ENCODE assay signal across 8 cellular contexts in the genomic region with DNA sequence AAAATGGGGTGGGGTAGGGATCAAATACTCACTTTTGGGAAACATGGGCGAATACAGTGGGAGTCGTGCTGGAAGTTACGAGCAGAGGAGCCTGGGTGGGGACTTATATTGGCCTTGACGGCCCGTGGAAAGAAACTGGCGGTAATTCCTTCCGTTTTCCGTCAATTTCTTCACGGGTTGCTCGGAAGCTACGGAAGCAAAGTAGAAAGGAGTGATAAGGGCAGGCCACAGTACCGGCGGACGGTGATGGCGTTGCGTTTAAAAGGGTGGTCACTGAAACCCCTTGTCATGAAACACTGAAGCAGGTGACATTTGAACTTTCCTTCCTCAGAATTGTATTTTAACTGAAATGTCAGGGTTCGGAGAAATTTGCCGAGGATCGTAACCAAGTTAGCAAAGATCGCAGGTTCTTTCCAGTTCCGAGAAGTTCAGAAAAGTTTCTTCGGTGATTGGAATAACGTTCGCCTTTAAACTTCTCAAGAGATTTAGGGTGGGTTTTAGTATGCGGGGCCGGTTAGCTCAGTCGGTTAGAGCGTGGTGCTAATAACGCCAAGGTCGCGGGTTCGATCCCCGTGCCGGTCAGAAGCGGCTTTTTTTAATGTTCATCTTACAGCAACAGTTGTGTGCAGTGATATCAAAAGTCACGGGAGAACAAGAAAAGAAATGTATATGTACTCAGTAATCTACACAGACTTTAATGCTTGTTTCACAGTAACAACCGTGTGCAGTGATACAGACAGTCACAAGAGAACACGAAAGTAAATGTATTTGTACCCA.
DNase-seq lines count a peak whose midpoint lies in the region; ATAC-seq, FAIRE-seq and TF ChIP-seq lines count a peak whose summit lies in the region.
"Not testable (repeated sequence)": the region's sequence is repeated elsewhere in the genome, so short reads cannot be mapped to it uniquely, and the experiment has no call there.

No MANE protein-coding gene starts in this region.

- not testable (repeated sequence) for H3K18ac ChIP-seq in neuronal stem cell (ENCODE audit: low read length)

- not testable (repeated sequence) for H3K27ac ChIP-seq in endothelial cell of umbilical vein (ENCODE audit: insufficient read depth, low read depth, low read length); iPS-18a (ENCODE audit: low read length); neuronal stem cell (replicated peaks; ENCODE audit: low read length); thoracic aorta

- WGBS in neuronal stem cell (ENCODE audit: extremely low coverage in 2 of 2, insufficient read length in 2 of 2, insufficient replicate concordance in 1 of 2), 2 donors: no CpG with 5 or more reads among the region's 38 CpGs

- H3K4me2 ChIP-seq in endothelial cell of umbilical vein (ENCODE audit: insufficient read depth, low read length): peak overlapping the region; percentile 49
- peak overlapping the region; percentile 11 for H3K4me2 ChIP-seq in neuronal stem cell (ENCODE audit: insufficient read depth, low read length, poor library complexity, severe bottlenecking)

- H3K9ac ChIP-seq in endothelial cell of umbilical vein (replicated peaks; ENCODE audit: extremely low read depth, insufficient read depth, low read length); iPS-18a (ENCODE audit: low read length); neuronal stem cell (ENCODE audit: low read depth, low read length, poor library complexity): not testable (repeated sequence)

- not testable (repeated sequence) for H3K4ac ChIP-seq in neuronal stem cell (ENCODE audit: low read length)

- TF ChIP-seq CTCF in endothelial cell of umbilical vein (IDR thresholded peaks at IDR 0.05; ENCODE audit: extremely low read depth in 1 of 2, insufficient read depth in 1 of 2, low read depth in 1 of 2, low read length in 2 of 2); thoracic aorta (IDR thresholded peaks at IDR 0.05): not testable (repeated sequence)

- H3K4me3 ChIP-seq in endothelial cell of umbilical vein (replicated peaks in 1 of 3; ENCODE audit: insufficient read depth in 1 of 3, low read depth in 1 of 3, low read length in 3 of 3): peak overlapping the region in 2 of 3 experiments; percentile 23 to 50
- H3K4me3 ChIP-seq in iPS-18a (ENCODE audit: low read length): peak overlapping the region; percentile 65
- H3K4me3 ChIP-seq in neuronal stem cell (ENCODE audit: low read length in 2 of 2): peak overlapping the region; percentile 37 to 68
- peak overlapping the region; percentile 50 for H3K4me3 ChIP-seq in thoracic aorta

- not testable (repeated sequence) for H2BK5ac ChIP-seq in neuronal stem cell (ENCODE audit: low read length)

- not testable (repeated sequence) for H2BK15ac ChIP-seq in neuronal stem cell (ENCODE audit: low read length)

- intact Hi-C loops in endothelial cell of umbilical vein (cut with micrococcal nuclease): not testable (repeated sequence)

- not testable (repeated sequence) for H3K23ac ChIP-seq in neuronal stem cell (ENCODE audit: low read depth, low read length, poor library complexity)

- not testable (repeated sequence) for H2BK12ac ChIP-seq in neuronal stem cell (ENCODE audit: low read length)

- FAIRE-seq in endothelial cell of umbilical vein (lab: Jason Lieb, UNC): not testable (repeated sequence)

- DNase-seq in ELR (ENCODE audit: low read depth) (peak; percentile 88), amniotic epithelial cell (ENCODE audit: low read depth) (peak; percentile 48), endothelial cell of umbilical vein (ENCODE audit: low read depth, low spot score) (peak; percentile 29)
- DNase-seq in T-helper 2 cell treated with Interferon-gamma antibody and Interleukin-4, amounts not matched to agents 5 μg/mL and 100 μg/mL, for 36 hours (ENCODE audit: low spot score); neuronal stem cell (ENCODE audit: low spot score); thoracic aorta (ENCODE audit: low spot score): not testable (repeated sequence)

- ATAC-seq in HG03039 (IDR thresholded peaks at IDR 0.05; ENCODE audit: unreplicated experiment): peak; percentile 78
- ATAC-seq in thoracic aorta (ENCODE audit: insufficient number of reproducible peaks, low FRiP score, low read depth): not testable (repeated sequence)

- H3K14ac ChIP-seq in neuronal stem cell (ENCODE audit: low read length): not testable (repeated sequence)

- CTCF ChIA-PET in endothelial cell of umbilical vein (lab: Charles Lee): not testable (repeated sequence)

- H2AFZ ChIP-seq in endothelial cell of umbilical vein (ENCODE audit: low read depth, low read length) (peak overlapping the region; percentile 23), neuronal stem cell (ENCODE audit: low read length) (peak overlapping the region; percentile 29)

- H2BK120ac ChIP-seq in neuronal stem cell (ENCODE audit: low read depth, low read length): not testable (repeated sequence)

- H4K91ac ChIP-seq in neuronal stem cell (ENCODE audit: low read depth, low read length, poor library complexity): not testable (repeated sequence)

- H4K8ac ChIP-seq in neuronal stem cell (ENCODE audit: low read depth, low read length): not testable (repeated sequence)

- H3K36me3 Mint-ChIP-seq in T-helper 2 cell treated with Interferon-gamma antibody and Interleukin-4, amounts not matched to agents 5 μg/mL and 100 μg/mL, for 36 hours (ENCODE audit: low read depth): not testable (repeated sequence)

- H3K36me3 ChIP-seq in endothelial cell of umbilical vein (ENCODE audit: control insufficient read depth in 2 of 2, extremely low read depth in 1 of 2, insufficient read depth in 2 of 2, low read length in 2 of 2); iPS-18a (ENCODE audit: control insufficient read depth, low read depth, low read length); neuronal stem cell (replicated peaks in 1 of 2; ENCODE audit: control insufficient read depth in 2 of 2, insufficient read depth in 2 of 2, low read length in 2 of 2); thoracic aorta: not testable (repeated sequence)

- peaks cover 27% of the 10 kb centered on the region for H3K27me3 Mint-ChIP-seq in T-helper 2 cell treated with Interferon-gamma antibody and Interleukin-4, amounts not matched to agents 5 μg/mL and 100 μg/mL, for 36 hours (ENCODE audit: low read depth)

- H3K27me3 ChIP-seq in endothelial cell of umbilical vein (ENCODE audit: control insufficient read depth in 2 of 2, insufficient read depth in 2 of 2, low read length in 2 of 2) (peaks cover 6 to 10% of the 10 kb centered on the region in 2 experiments), iPS-18a (ENCODE audit: control insufficient read depth, insufficient read depth, low read length) (peaks cover 41% of the 10 kb centered on the region)
- H3K27me3 ChIP-seq in neuronal stem cell (ENCODE audit: control insufficient read depth in 3 of 3, insufficient read depth in 3 of 3, low read depth in 1 of 3, low read length in 3 of 3); thoracic aorta (replicated peaks; ENCODE audit: insufficient read depth): not testable (repeated sequence)

- not testable (repeated sequence) for H4K20me1 ChIP-seq in endothelial cell of umbilical vein (replicated peaks; ENCODE audit: control insufficient read depth, extremely low read depth, insufficient read depth, low read length)

- H3K9me3 ChIP-seq in endothelial cell of umbilical vein (replicated peaks; ENCODE audit: control insufficient read depth, insufficient read depth, low read length); neuronal stem cell (replicated peaks in 1 of 2; ENCODE audit: control insufficient read depth in 2 of 2, insufficient read depth in 1 of 2, low read depth in 1 of 2, low read length in 2 of 2); thoracic aorta: not testable (repeated sequence)
- peaks cover 16% of the 10 kb centered on the region for H3K9me3 ChIP-seq in iPS-18a (ENCODE audit: control insufficient read depth, low read depth, low read length)

- POLR2A ChIA-PET in endothelial cell of umbilical vein (lab: Charles Lee): not testable (repeated sequence)

- not testable (repeated sequence) for H3K4me1 Mint-ChIP-seq in T-helper 2 cell treated with Interferon-gamma antibody and Interleukin-4, amounts not matched to agents 5 μg/mL and 100 μg/mL, for 36 hours (ENCODE audit: low read depth)

- not testable (repeated sequence) for H3K9me1 ChIP-seq in endothelial cell of umbilical vein (replicated peaks; ENCODE audit: control insufficient read depth, extremely low read depth, insufficient read depth, low read length)

- H3K9me3 Mint-ChIP-seq in T-helper 2 cell treated with Interferon-gamma antibody and Interleukin-4, amounts not matched to agents 5 μg/mL and 100 μg/mL, for 36 hours: not testable (repeated sequence)

- not testable (repeated sequence) for H2AK5ac ChIP-seq in neuronal stem cell (ENCODE audit: low read depth, low read length)

- TF ChIP-seq POLR2A in endothelial cell of umbilical vein (IDR thresholded peaks at IDR 0.05; ENCODE audit: low read depth, low read length): not testable (repeated sequence)

- dilution Hi-C loops in endothelial cell of umbilical vein (cut with MboI; ENCODE audit: extremely low pct_ligation_motif_present, low sequenced_read_pairs): not testable (repeated sequence)

- peak overlapping the region; percentile 57 for H3K4me3 Mint-ChIP-seq in T-helper 2 cell treated with Interferon-gamma antibody and Interleukin-4, amounts not matched to agents 5 μg/mL and 100 μg/mL, for 36 hours

- TSS peak; percentile 100 for BruUV-seq in endothelial cell of umbilical vein (replicated peaks; lab: Mats Ljungman, UMichigan)

- H3K4me1 ChIP-seq in endothelial cell of umbilical vein (ENCODE audit: control insufficient read depth, extremely low read depth, insufficient read depth, low read length); iPS-18a (ENCODE audit: control insufficient read depth, low read depth, low read length); neuronal stem cell (ENCODE audit: control insufficient read depth in 2 of 2, insufficient read depth in 1 of 2, low read depth in 1 of 2, low read length in 2 of 2); thoracic aorta (ENCODE audit: control insufficient read depth in 1 of 2, low read depth in 2 of 2): not testable (repeated sequence)

- not testable (repeated sequence) for H3K79me1 ChIP-seq in neuronal stem cell (ENCODE audit: low read depth, low read length)

- peak overlapping the region; percentile 67 for H3K27ac Mint-ChIP-seq in T-helper 2 cell treated with Interferon-gamma antibody and Interleukin-4, amounts not matched to agents 5 μg/mL and 100 μg/mL, for 36 hours

- H3K79me2 ChIP-seq in endothelial cell of umbilical vein (ENCODE audit: control insufficient read depth, insufficient read depth, low read length): not testable (repeated sequence)
